In the genomic region with DNA sequence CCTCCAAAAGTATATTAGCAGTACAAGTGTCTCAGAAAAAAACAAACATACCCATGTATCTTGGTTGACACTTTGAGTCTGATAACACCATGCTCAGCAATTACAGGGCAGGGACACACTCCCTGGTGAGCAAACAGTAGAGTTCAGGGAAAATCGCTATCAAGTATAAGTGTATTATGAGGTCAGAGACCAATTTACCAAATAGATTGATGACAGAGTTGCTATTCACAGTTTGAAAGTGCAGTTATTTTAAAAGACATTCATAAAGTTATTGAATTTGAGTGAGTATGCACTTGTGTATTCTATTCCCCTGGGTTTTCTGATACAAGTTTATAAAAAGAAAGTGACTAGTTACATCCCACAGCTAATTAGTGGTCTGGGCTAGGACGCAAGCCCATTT, we compare ENCODE assay signal across 32 cellular contexts. TPM values are rescaled to one million over a fixed set of nuclear protein-coding genes. Genes with fewer than 3 reads are reported as not detected.
"Had no signal": no experiment of that assay in that cellular context is flagged by ENCODE, and none has a peak within 500 bp of the region (broad histone marks: within the 10 kb centered on the region; RNA-seq: fewer than 3 reads in every experiment).

No MANE protein-coding gene starts in this region.

- DNase-seq: activated B cell treated with CpG ODN at 0.5 μM for 24 hours; activated CD4-positive, alpha-beta T cell treated with anti-CD3 and anti-CD28 coated beads for 1 hour; activated CD4-positive, alpha-beta T cell treated with anti-CD3 and anti-CD28 coated beads, Interleukin-2, amount 10 ng/mL, durations not matched to agents 24 days and 14 days; activated CD4-positive, alpha-beta T cell treated with anti-CD3 and anti-CD28 coated beads, Interleukin-2, amount 50 U/mL, for 48 hours; activated CD8-positive, alpha-beta memory T cell treated with anti-CD3 and anti-CD28 coated beads, Interleukin-2, amount 10 ng/mL, durations not matched to agents 7 days and 5 days; activated gamma-delta T cell; activated naive CD4-positive, alpha-beta T cell treated with anti-CD3 and anti-CD28 coated beads for 36 hours; activated T-cell treated with anti-CD3 and anti-CD28 coated beads, Interleukin-2, amount 50 U/mL, for 24 hours; amygdala; MG63; MV-4-11; NCI-H1092 treated with DMSO at 0.1 percent for 48 hours; NCI-H1417 treated with DMSO at 0.1 percent for 48 hours; NCI-H1694; NCI-H2029; NCI-H2107; NCI-H2171 treated with DMSO at 0.1 percent for 48 hours; NCI-H510A treated with DMSO at 0.1 percent for 48 hours; NCI-H69; NK-92 treated with Interleukin-12 subunit alpha and Interleukin-12 subunit beta, amount 100 ng/mL, for 24 hours; OCI-M1; RPMI8226; T-cell; T-helper 2 cell; T1000 had no signal

- H3K4me3 ChIP-seq: cardiac muscle cell, MG63, SK-N-MC had no signal

- H3K4me3 Mint-ChIP-seq: activated B cell treated with CpG ODN at 0.5 μM for 24 hours; activated CD4-positive, alpha-beta T cell treated with anti-CD3 and anti-CD28 coated beads, Interleukin-2, amount 10 ng/mL, durations not matched to agents 24 days and 14 days; activated CD8-positive, alpha-beta memory T cell treated with anti-CD3 and anti-CD28 coated beads, Interleukin-2, amount 10 ng/mL, durations not matched to agents 7 days and 5 days; activated naive CD4-positive, alpha-beta T cell treated with anti-CD3 and anti-CD28 coated beads for 36 hours; activated naive CD8-positive, alpha-beta T cell; activated T-cell treated with anti-CD3 and anti-CD28 coated beads, Interleukin-2, amount 50 U/mL, for 24 hours; brain; T-cell had no signal

- H3K9me3 ChIP-seq: MG63 had no signal

- H3K27ac ChIP-seq: cardiac muscle cell, SK-N-MC had no signal

- H3K4me1 Mint-ChIP-seq: activated B cell treated with CpG ODN at 0.5 μM for 24 hours; activated CD4-positive, alpha-beta T cell treated with anti-CD3 and anti-CD28 coated beads, Interleukin-2, amount 10 ng/mL, durations not matched to agents 24 days and 14 days; activated CD8-positive, alpha-beta memory T cell treated with anti-CD3 and anti-CD28 coated beads, Interleukin-2, amount 10 ng/mL, durations not matched to agents 7 days and 5 days; brain; T-cell had no signal

- ATAC-seq: activated CD8-positive, alpha-beta memory T cell treated with anti-CD3 and anti-CD28 coated beads, Interleukin-2, amount 10 ng/mL, durations not matched to agents 7 days and 5 days; Panc1; Right ventricle myocardium inferior; T-cell had no signal

- H3K36me3 Mint-ChIP-seq: activated CD8-positive, alpha-beta memory T cell treated with anti-CD3 and anti-CD28 coated beads, Interleukin-2, amount 10 ng/mL, durations not matched to agents 7 days and 5 days; activated naive CD8-positive, alpha-beta T cell; brain; T-cell had no signal

- H3K27ac Mint-ChIP-seq: activated B cell treated with CpG ODN at 0.5 μM for 24 hours; activated CD4-positive, alpha-beta T cell treated with anti-CD3 and anti-CD28 coated beads, Interleukin-2, amount 10 ng/mL, durations not matched to agents 24 days and 14 days; activated CD8-positive, alpha-beta memory T cell treated with anti-CD3 and anti-CD28 coated beads, Interleukin-2, amount 10 ng/mL, durations not matched to agents 7 days and 5 days; activated naive CD4-positive, alpha-beta T cell treated with anti-CD3 and anti-CD28 coated beads for 36 hours; activated naive CD8-positive, alpha-beta T cell; activated T-cell treated with anti-CD3 and anti-CD28 coated beads, Interleukin-2, amount 50 U/mL, for 24 hours; brain; T-cell had no signal

- H3K27me3 Mint-ChIP-seq: activated B cell treated with CpG ODN at 0.5 μM for 24 hours had no signal

- FAIRE-seq: TTC549 had no signal

- H3K9me3 Mint-ChIP-seq: activated B cell treated with CpG ODN at 0.5 μM for 24 hours; activated CD4-positive, alpha-beta T cell treated with anti-CD3 and anti-CD28 coated beads, Interleukin-2, amount 10 ng/mL, durations not matched to agents 24 days and 14 days; activated naive CD4-positive, alpha-beta T cell treated with anti-CD3 and anti-CD28 coated beads for 36 hours; activated T-cell treated with anti-CD3 and anti-CD28 coated beads, Interleukin-2, amount 50 U/mL, for 24 hours; T-cell had no signal

RNA-seq across cellular contexts. Expression of a gene that starts 10.2 kb away (rescaled TPM):
- polyA plus RNA-seq: cardiac muscle cell had no signal
